24 cellular contexts compared by ENCODE assay signal in genomic region chr5:821504-821903, GRCh38. TPM values are rescaled to one million over a fixed set of nuclear protein-coding genes. Genes with fewer than 3 reads are reported as not detected.
"Had no signal": no experiment of that assay in that cellular context is flagged by ENCODE, and none has a peak within 500 bp of the region (broad histone marks: within the 10 kb centered on the region; RNA-seq: fewer than 3 reads in every experiment).

No MANE protein-coding gene starts in this region.

- H3K27me3 ChIP-seq: cardiac muscle cell, foreskin keratinocyte, hepatocyte, sigmoid colon had no signal

- H3K9me3 Mint-ChIP-seq: activated CD4-positive, alpha-beta memory T cell treated with anti-CD3 and anti-CD28 coated beads, Interleukin-2, amount 10 ng/mL, durations not matched to agents 7 days and 5 days; activated naive CD8-positive, alpha-beta T cell treated with anti-CD3 and anti-CD28 coated beads for 36 hours; activated T-helper 17 cell treated with anti-CD3 and anti-CD28 coated beads, Interleukin-2, amount 50 U/mL, for 72 hours; endodermal cell; mesothelial cell of epicardium; nephron progenitor cell had no signal

- DNase-seq: activated CD4-positive, alpha-beta memory T cell treated with anti-CD3 and anti-CD28 coated beads, Interleukin-2, amount 10 ng/mL, durations not matched to agents 7 days and 5 days; activated CD4-positive, alpha-beta T cell treated with anti-CD3 and anti-CD28 coated beads for 48 hours; activated CD4-positive, CD25-positive, alpha-beta regulatory T cell; activated naive CD4-positive, alpha-beta T cell; activated naive CD8-positive, alpha-beta T cell treated with anti-CD3 and anti-CD28 coated beads for 36 hours; activated T-cell treated with anti-CD3 and anti-CD28 coated beads, Interleukin-2, amount 50 U/mL, for 1 hour; amniotic stem cell; endodermal cell; foreskin keratinocyte; left cardiac atrium; nephron progenitor cell; occipital lobe; posterior cingulate gyrus; sigmoid colon; stimulated activated naive B cell treated with anti-CD40 and anti-IgM and Interleukin-4, amounts not matched to agents 10 μg/mL and 1 μg/mL and 100 μg/mL, for 72 hours; T-helper 9 cell had no signal

- H3K4me3 Mint-ChIP-seq: activated CD4-positive, alpha-beta memory T cell treated with anti-CD3 and anti-CD28 coated beads, Interleukin-2, amount 10 ng/mL, durations not matched to agents 7 days and 5 days; activated naive CD8-positive, alpha-beta T cell treated with anti-CD3 and anti-CD28 coated beads for 36 hours; activated T-helper 17 cell treated with anti-CD3 and anti-CD28 coated beads, Interleukin-2, amount 50 U/mL, for 72 hours; endodermal cell; mesothelial cell of epicardium; nephron progenitor cell; stimulated activated naive B cell treated with anti-CD40 and anti-IgM and Interleukin-4, amounts not matched to agents 10 μg/mL and 1 μg/mL and 100 μg/mL, for 72 hours had no signal

- H3K4me1 ChIP-seq: foreskin keratinocyte, sigmoid colon had no signal

- H3K27ac ChIP-seq: cardiac muscle cell, epithelial cell of prostate, foreskin keratinocyte, hepatocyte, sigmoid colon had no signal

- H3K36me3 ChIP-seq: cardiac muscle cell, sigmoid colon had no signal

- ATAC-seq: activated T-helper 17 cell treated with anti-CD3 and anti-CD28 coated beads, Interleukin-2, amount 50 U/mL, for 72 hours; foreskin keratinocyte; left cardiac atrium; stimulated activated naive B cell treated with anti-CD40 and anti-IgM and Interleukin-4, amounts not matched to agents 10 μg/mL and 1 μg/mL and 100 μg/mL, for 72 hours had no signal

- H3K4me1 Mint-ChIP-seq: activated CD4-positive, alpha-beta memory T cell treated with anti-CD3 and anti-CD28 coated beads, Interleukin-2, amount 10 ng/mL, durations not matched to agents 7 days and 5 days; activated naive CD8-positive, alpha-beta T cell treated with anti-CD3 and anti-CD28 coated beads for 36 hours; activated T-helper 17 cell treated with anti-CD3 and anti-CD28 coated beads, Interleukin-2, amount 50 U/mL, for 72 hours; endodermal cell; mesothelial cell of epicardium; stimulated activated naive B cell treated with anti-CD40 and anti-IgM and Interleukin-4, amounts not matched to agents 10 μg/mL and 1 μg/mL and 100 μg/mL, for 72 hours had no signal

- H3K27me3 Mint-ChIP-seq: activated CD4-positive, alpha-beta memory T cell treated with anti-CD3 and anti-CD28 coated beads, Interleukin-2, amount 10 ng/mL, durations not matched to agents 7 days and 5 days; activated naive CD8-positive, alpha-beta T cell treated with anti-CD3 and anti-CD28 coated beads for 36 hours; activated T-helper 17 cell treated with anti-CD3 and anti-CD28 coated beads, Interleukin-2, amount 50 U/mL, for 72 hours had no signal

- H3K9me3 ChIP-seq: sigmoid colon had no signal

- H3K4me3 ChIP-seq: cardiac muscle cell, hepatocyte, sigmoid colon had no signal

- H3K27ac Mint-ChIP-seq: activated CD4-positive, alpha-beta memory T cell treated with anti-CD3 and anti-CD28 coated beads, Interleukin-2, amount 10 ng/mL, durations not matched to agents 7 days and 5 days; activated naive CD8-positive, alpha-beta T cell treated with anti-CD3 and anti-CD28 coated beads for 36 hours; activated T-helper 17 cell treated with anti-CD3 and anti-CD28 coated beads, Interleukin-2, amount 50 U/mL, for 72 hours; endodermal cell; mesothelial cell of epicardium; nephron progenitor cell; stimulated activated naive B cell treated with anti-CD40 and anti-IgM and Interleukin-4, amounts not matched to agents 10 μg/mL and 1 μg/mL and 100 μg/mL, for 72 hours had no signal

RNA-seq across cellular contexts. Expression of gene ZDHHC11B, which starts 37.0 kb away (rescaled TPM):
- total RNA-seq: activated CD4-positive, alpha-beta memory T cell treated with anti-CD3 and anti-CD28 coated beads, Interleukin-2, amount 10 ng/mL, durations not matched to agents 7 days and 5 days; activated naive CD8-positive, alpha-beta T cell treated with anti-CD3 and anti-CD28 coated beads for 36 hours; foreskin keratinocyte; lung microvascular endothelial cell; myocyte; renal cortical epithelial cell had no signal
